ENCODE assay signal across 2 cellular contexts in genomic region chr7:108094933-108095710, GRCh38.
TF ChIP-seq lines count a peak whose summit lies in the region.

No MANE protein-coding gene starts in this region.

TF ChIP-seq in SK-N-SH, 30 proteins besides CTCF, POLR2A, EP300 and RAD21 (continued from another document and continues in another):
- TF ChIP-seq PBX3 (IDR thresholded peaks at IDR 0.05) (peak; percentile 87; the same call in 1 of the 2 replicates), TEAD4 (IDR thresholded peaks at IDR 0.05; ENCODE audit: borderline replicate concordance, insufficient read depth) (0 out of 2 replicates have a peak, but pooled peaks have one; percentile 40), GATA2 (CRISPR knock-in tag; IDR thresholded peaks at IDR 0.05) (no peak), TCF12 (IDR thresholded peaks at IDR 0.05) (peak; percentile 95), EZH2phosphoT487 (IDR thresholded peaks at IDR 0.05; ENCODE audit: borderline replicate concordance, low read depth) (no peak), MEF2A (IDR thresholded peaks at IDR 0.05; ENCODE audit: borderline replicate concordance, low read depth) (no peak), IRF3 (IDR thresholded peaks at IDR 0.05; ENCODE audit: low read depth, low read length) (no peak), ZBTB33 (IDR thresholded peaks at IDR 0.05; ENCODE audit: borderline replicate concordance, low read depth) (no peak), FOXM1 (IDR thresholded peaks at IDR 0.05; ENCODE audit: low read depth) (no peak), YY1 (IDR thresholded peaks at IDR 0.05; ENCODE audit: low read depth) (no peak), USF2 (IDR thresholded peaks at IDR 0.05; ENCODE audit: borderline replicate concordance, low read depth, low read length) (no peak), RFX5 (IDR thresholded peaks at IDR 0.05; ENCODE audit: low read length) (no peak), ELF1 (IDR thresholded peaks at IDR 0.05) (no peak), FOXJ3 (CRISPR knock-in tag; IDR thresholded peaks at IDR 0.05) (no peak), RXRA (IDR thresholded peaks at IDR 0.05; ENCODE audit: borderline replicate concordance, low read depth) (no peak; the same call in 1 of the 2 replicates), SMC3 (IDR thresholded peaks at IDR 0.05; ENCODE audit: low read depth, low read length) (no peak), RCOR1 (IDR thresholded peaks at IDR 0.05; ENCODE audit: low read length) (no peak), SIN3A (IDR thresholded peaks at IDR 0.05; ENCODE audit: borderline replicate concordance, low read depth, low read length) (peak; percentile 75; the same call in 1 of the 2 replicates), NFIC (IDR thresholded peaks at IDR 0.05; ENCODE audit: borderline replicate concordance) (peak; percentile 77), MXI1 (IDR thresholded peaks at IDR 0.05; ENCODE audit: low read depth, low read length) (no peak), REST (IDR thresholded peaks at IDR 0.05; ENCODE audit: low read depth, low read length) (no peak)

TF ChIP-seq in HEK293T, 16 proteins besides CTCF, POLR2A, EP300 and RAD21 (continued from another document):
- no peak for TF ChIP-seq L3MBTL2 (conservative IDR thresholded peaks at IDR 0.05)
- TF ChIP-seq TARDBP (IDR thresholded peaks at IDR 0.05) = no peak
